ENCODE assay signal across 7 cellular contexts in the genomic region with DNA sequence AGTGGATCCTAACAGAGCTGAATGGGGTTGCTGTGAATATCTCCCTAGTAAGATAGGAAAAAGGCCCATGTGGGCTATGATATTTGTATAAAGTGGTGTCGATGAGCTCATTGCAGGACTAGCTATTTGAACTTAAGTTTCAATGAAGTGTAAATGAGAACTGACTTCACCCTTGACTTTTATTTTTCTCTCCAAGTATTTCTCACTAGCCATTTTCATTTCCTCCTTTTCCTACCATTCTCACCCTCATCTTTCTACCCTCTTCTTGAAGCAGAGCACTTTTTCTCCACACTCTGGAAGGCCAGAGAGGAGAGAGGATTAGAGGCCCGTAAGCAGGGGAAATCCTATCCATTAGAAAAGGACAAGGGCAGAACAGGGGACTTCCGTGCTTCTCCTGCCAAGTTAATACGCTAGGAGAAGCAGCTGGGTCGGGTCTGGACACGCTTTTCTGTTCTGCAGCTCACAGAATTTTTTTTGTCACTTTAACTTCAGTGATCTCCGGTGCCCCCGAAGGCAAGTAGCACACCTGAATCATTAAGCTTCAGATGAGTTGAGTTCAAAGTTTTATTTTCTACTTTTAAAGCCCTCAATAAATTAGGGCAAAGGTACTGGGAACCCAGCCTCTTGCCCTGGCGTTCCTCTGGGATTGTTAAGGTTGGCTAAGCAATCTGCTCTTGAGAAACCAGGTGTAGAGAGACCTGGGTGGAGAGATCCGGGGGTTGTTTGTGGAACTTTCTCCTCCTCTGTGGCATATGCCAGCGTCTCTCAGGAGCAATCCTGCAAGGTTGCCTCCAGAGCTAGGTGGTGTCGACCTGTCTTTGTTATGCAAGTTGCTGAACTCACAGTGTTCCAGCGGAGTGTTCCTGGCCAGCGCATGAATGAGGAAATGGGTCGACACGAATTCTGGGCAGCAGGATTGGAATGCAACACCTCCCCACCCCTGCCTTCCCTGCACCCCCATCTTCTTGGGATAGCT. TPM values are rescaled to one million over a fixed set of nuclear protein-coding genes. Genes with fewer than 3 reads are reported as not detected.
DNase-seq lines count a peak whose midpoint lies in the region; ATAC-seq and TF ChIP-seq lines count a peak whose summit lies in the region.

No MANE protein-coding gene starts in this region.

- H3K36me3 ChIP-seq in OCI-LY3 (replicated peaks; ENCODE audit: low read depth, low read length), result no peaks in the 10 kb centered on the region

- peak overlapping the region; percentile 94 for H3K4me2 ChIP-seq in OCI-LY3 (ENCODE audit: low read length)

- H3K9ac ChIP-seq in OCI-LY3 (ENCODE audit: low read length), result peak overlapping the region; percentile 75

- ATAC-seq in GM18870 (IDR thresholded peaks at IDR 0.05; ENCODE audit: unreplicated experiment), result peak; percentile 58
- ATAC-seq in HG02884 (IDR thresholded peaks at IDR 0.05; ENCODE audit: unreplicated experiment), result peak; percentile 63
- peak; percentile 21 to 28 for ATAC-seq in left cardiac atrium
- ATAC-seq in sciatic nerve, result peak; percentile 14

- peaks cover 22% of the 10 kb centered on the region for H3K4me1 ChIP-seq in OCI-LY3 (ENCODE audit: low read length)

- no peaks in the 10 kb centered on the region for H3K9me3 ChIP-seq in OCI-LY3 (ENCODE audit: insufficient read depth, low read length)

- no peak overlapping the region for H2AFZ ChIP-seq in OCI-LY3 (ENCODE audit: low read depth, low read length)

- H3K27me3 ChIP-seq in OCI-LY3 (ENCODE audit: low read depth, low read length), result no peaks in the 10 kb centered on the region

- peak overlapping the region; percentile 69 for H3K4me3 ChIP-seq in OCI-LY3 (ENCODE audit: low read length)

- no peak for TF ChIP-seq CTCF in OCI-LY3 (IDR thresholded peaks at IDR 0.05; ENCODE audit: low read depth, low read length)

- no peaks in the 10 kb centered on the region for H4K20me1 ChIP-seq in OCI-LY3 (ENCODE audit: insufficient read depth, low read length)

- intact Hi-C loops in left cardiac atrium (cut with DNase I) (loop anchor here in 1 of 2 donors (5.0 kb wide), 1 partner anchor 56 kb away; a partner anchor contains a TSS), sciatic nerve (cut with DNase I) (no loop called here)

- H3K79me2 ChIP-seq in OCI-LY3 (ENCODE audit: low read length), result no peaks in the 10 kb centered on the region

- no peak for DNase-seq in left cardiac atrium
- DNase-seq in sciatic nerve (ENCODE audit: low spot score), result no peak
- DNase-seq in epidermal melanocyte (ENCODE audit: insufficient read length, low spot score), result no peak
- DNase-seq in NCI-H226, result no peak

- peak overlapping the region; percentile 96 for H3K27ac ChIP-seq in OCI-LY3 (ENCODE audit: low read length)

RNA-seq across cellular contexts. Expression of a gene that starts 56.2 kb away (rescaled TPM):
- total RNA-seq in left cardiac atrium (10 to 100 TPM; 45.4 to 48.0 TPM), sciatic nerve (142 TPM)
